Comparison of ENCODE assay signal across 8 cellular contexts in genomic region chr19:18419699-18420460, GRCh38. TPM values are rescaled to one million over a fixed set of nuclear protein-coding genes. Genes with fewer than 3 reads are reported as not detected.
A peak's percentile ranks its signal among the peaks of the same experiment; 100 is the strongest.
DNase-seq lines count a peak whose midpoint lies in the region; ATAC-seq and TF ChIP-seq lines count a peak whose summit lies in the region.

No MANE protein-coding gene starts in this region.

- DNase-seq in NCI-H748 (lab: John Stamatoyannopoulos, UW; ENCODE audit: unreplicated experiment) = peak; percentile 55
- DNase-seq in NCI-H748 treated with DMSO at 0.1 percent for 48 hours (lab: John Stamatoyannopoulos, UW) = no peak
- DNase-seq in MG63 = peak; percentile 64
- peak; percentile 49 for DNase-seq in activated naive CD4-positive, alpha-beta T cell treated with anti-CD3 and anti-CD28 coated beads for 36 hours
- peak; percentile 78 for DNase-seq in hepatocyte (ENCODE audit: low spot score)
- DNase-seq in smooth muscle cell (lab: John Stamatoyannopoulos, UW; ENCODE audit: unreplicated experiment) = no peak
- DNase-seq in medulla oblongata (ENCODE audit: extremely low spot score) = no peak

- peak overlapping the region; percentile 53 for H3K9ac ChIP-seq in smooth muscle cell (ENCODE audit: low read depth)

- H3K27ac ChIP-seq in hepatocyte = peak overlapping the region; percentile 99
- H3K27ac ChIP-seq in smooth muscle cell (ENCODE audit: low read depth) = no peak overlapping the region

- H3K27ac Mint-ChIP-seq in activated naive CD4-positive, alpha-beta T cell treated with anti-CD3 and anti-CD28 coated beads for 36 hours = peak overlapping the region; percentile 56

- peaks cover 56% of the 10 kb centered on the region for H3K4me1 ChIP-seq in hepatocyte (ENCODE audit: insufficient read depth)
- peaks cover 25% of the 10 kb centered on the region for H3K4me1 ChIP-seq in smooth muscle cell (ENCODE audit: low read depth)

- H3K4me2 ChIP-seq in hepatocyte (peak overlapping the region; percentile 91), smooth muscle cell (peak overlapping the region; percentile 82)

- CTCF ChIA-PET in activated naive CD4-positive, alpha-beta T cell treated with anti-CD3 and anti-CD28 coated beads for 36 hours (lab: Charles Lee) = interaction anchor here (0.7 to 2.8 kb wide), 6 partner anchors 9 to 152 kb away, joined by 3 to 16 read pairs (median 4); partner anchors contain the start of gene UBA52

- H2AFZ ChIP-seq in hepatocyte = no peak overlapping the region
- H2AFZ ChIP-seq in smooth muscle cell (ENCODE audit: low read depth) = no peak overlapping the region

- H3K36me3 ChIP-seq in MG63 (peaks cover 32% of the 10 kb centered on the region), hepatocyte (replicated peaks; ENCODE audit: insufficient read depth, low read depth) (no peaks in the 10 kb centered on the region), smooth muscle cell (ENCODE audit: low read depth) (no peaks in the 10 kb centered on the region)

- H3K27me3 Mint-ChIP-seq in activated naive CD4-positive, alpha-beta T cell treated with anti-CD3 and anti-CD28 coated beads for 36 hours (ENCODE audit: low read depth) = peaks cover 27% of the 10 kb centered on the region

- intact Hi-C loops in activated naive CD4-positive, alpha-beta T cell treated with anti-CD3 and anti-CD28 coated beads for 36 hours (cut with micrococcal nuclease) = loop anchor here (2.0 to 5.0 kb wide), 2 partner anchors 128 to 141 kb away; no protein-coding TSS in a partner anchor

- H3K27me3 ChIP-seq in MG63 (no peaks in the 10 kb centered on the region), hepatocyte (no peaks in the 10 kb centered on the region), smooth muscle cell (ENCODE audit: low read depth) (no peaks in the 10 kb centered on the region)

- H3F3A ChIP-seq in smooth muscle cell (ENCODE audit: low read depth) = peaks cover 7% of the 10 kb centered on the region

- H3K9me2 ChIP-seq in hepatocyte (replicated peaks; ENCODE audit: insufficient read depth) = no peaks in the 10 kb centered on the region

- peaks cover 56% of the 10 kb centered on the region for H3K79me2 ChIP-seq in hepatocyte
- peaks cover 36% of the 10 kb centered on the region for H3K79me2 ChIP-seq in smooth muscle cell (ENCODE audit: low read depth)

- TF ChIP-seq CTCF in hepatocyte (IDR thresholded peaks at IDR 0.05; ENCODE audit: poor library complexity) (no peak), smooth muscle cell (IDR thresholded peaks at IDR 0.05; ENCODE audit: borderline replicate concordance, insufficient read depth, poor library complexity, severe bottlenecking) (no peak)

- H3K9me3 ChIP-seq in MG63 (no peaks in the 10 kb centered on the region), hepatocyte (ENCODE audit: low read depth) (no peaks in the 10 kb centered on the region), smooth muscle cell (replicated peaks; ENCODE audit: low read depth) (no peaks in the 10 kb centered on the region)

- WGBS in hepatocyte (ENCODE audit: low lambda C conversion rate, missing lambda C conversion rate) = 4% methylated on average over 49 of the region's 97 CpGs
- 8% methylated on average over 34 of the region's 97 CpGs for WGBS in smooth muscle cell (ENCODE audit: low lambda C conversion rate)

- ATAC-seq in GM18519 (IDR thresholded peaks at IDR 0.05; ENCODE audit: low FRiP score, unreplicated experiment) = no peak

- H4K20me1 ChIP-seq in hepatocyte (ENCODE audit: insufficient read depth, poor library complexity, severe bottlenecking) (peaks cover 33% of the 10 kb centered on the region), smooth muscle cell (ENCODE audit: low read depth) (peaks cover 49% of the 10 kb centered on the region)

- H3K4me3 Mint-ChIP-seq in activated naive CD4-positive, alpha-beta T cell treated with anti-CD3 and anti-CD28 coated beads for 36 hours = peak overlapping the region; percentile 82

- H3K4me1 Mint-ChIP-seq in activated naive CD4-positive, alpha-beta T cell treated with anti-CD3 and anti-CD28 coated beads for 36 hours (ENCODE audit: low read depth) = peaks cover 69% of the 10 kb centered on the region

- H3K4me3 ChIP-seq in MG63 (peak overlapping the region; percentile 77), hepatocyte (peak overlapping the region; percentile 42), smooth muscle cell (peak overlapping the region; percentile 52)

- H3K36me3 Mint-ChIP-seq in activated naive CD4-positive, alpha-beta T cell treated with anti-CD3 and anti-CD28 coated beads for 36 hours (ENCODE audit: low read depth) = peaks cover 2% of the 10 kb centered on the region

- no peaks in the 10 kb centered on the region for H3K9me3 Mint-ChIP-seq in activated naive CD4-positive, alpha-beta T cell treated with anti-CD3 and anti-CD28 coated beads for 36 hours

RNA-seq across cellular contexts. Expression of gene SSBP4, which starts 0.7 kb away (rescaled TPM):
- 187 and 203 TPM in 2 replicates for total RNA-seq in MG63 (2014; rRNA removed; shearing (Covaris generic); ENCODE audit: low replicate concordance)
- 10 to 100 TPM; 62.6 to 71.4 TPM for total RNA-seq in activated naive CD4-positive, alpha-beta T cell treated with anti-CD3 and anti-CD28 coated beads for 36 hours
- total RNA-seq in hepatocyte = 55.8 and 72.6 TPM in 2 replicates
- polyA plus RNA-seq in hepatocyte = 156 and 169 TPM in 2 replicates
- 36.0 and 44.1 TPM in 2 replicates for total RNA-seq in smooth muscle cell
- polyA plus RNA-seq in smooth muscle cell = 124 and 133 TPM in 2 replicates

RNA-seq across cellular contexts. Expression of gene ISYNA1, which starts 18.1 kb away (rescaled TPM):
- total RNA-seq in MG63 (2014; rRNA removed; shearing (Covaris generic); ENCODE audit: low replicate concordance) = 0.40 and 4.4 TPM in 2 replicates
- total RNA-seq in activated naive CD4-positive, alpha-beta T cell treated with anti-CD3 and anti-CD28 coated beads for 36 hours = 10 to 100 TPM; 12.3 to 14.3 TPM
- total RNA-seq in hepatocyte (51.5 and 54.9 TPM in 2 replicates), smooth muscle cell (16.4 and 60.1 TPM in 2 replicates)
- polyA plus RNA-seq in hepatocyte (144 and 188 TPM in 2 replicates), smooth muscle cell (56.9 and 89.5 TPM in 2 replicates)

RNA-seq across cellular contexts. Expression of gene LRRC25, which starts 22.5 kb away (rescaled TPM):
- total RNA-seq in MG63 (2014; rRNA removed; shearing (Covaris generic); ENCODE audit: low replicate concordance) = not detected in 2 replicates
- not detected for total RNA-seq in activated naive CD4-positive, alpha-beta T cell treated with anti-CD3 and anti-CD28 coated beads for 36 hours
- total RNA-seq in hepatocyte = 0.16 TPM in 1 of 2 replicates, not detected in the other
- polyA plus RNA-seq in hepatocyte = 0.36 and 1.5 TPM in 2 replicates
- 0.67 TPM in 1 of 2 replicates, not detected in the other for total RNA-seq in smooth muscle cell
- polyA plus RNA-seq in smooth muscle cell = 0.34 TPM in 1 of 2 replicates, not detected in the other

RNA-seq across cellular contexts. Expression of gene GDF15, which starts 33.9 kb away (rescaled TPM):
- 2.3 and 13.1 TPM in 2 replicates for total RNA-seq in MG63 (2014; rRNA removed; shearing (Covaris generic); ENCODE audit: low replicate concordance)
- total RNA-seq in activated naive CD4-positive, alpha-beta T cell treated with anti-CD3 and anti-CD28 coated beads for 36 hours = under 1 TPM in 1 of 2 experiments, not detected in 1; 0.20 TPM
- 106 and 123 TPM in 2 replicates for total RNA-seq in hepatocyte
- 175 and 185 TPM in 2 replicates for polyA plus RNA-seq in hepatocyte
- 18.8 and 30.9 TPM in 2 replicates for total RNA-seq in smooth muscle cell
- polyA plus RNA-seq in smooth muscle cell = 40.4 and 42.8 TPM in 2 replicates

Comparison
In these comparisons a context has a peak if more than half of its experiments do, and no peak if none do; other contexts are left out.
1. DNase-seq: peak in NCI-H748 (single experiment), MG63 (single experiment), activated naive CD4-positive, alpha-beta T cell treated with anti-CD3 and anti-CD28 coated beads for 36 hours (single experiment) and hepatocyte (single experiment); none in NCI-H748 treated with DMSO at 0.1 percent for 48 hours (single experiment), smooth muscle cell (single experiment) and medulla oblongata (single experiment).
2. Peak in every context shown above with its lines, with median percentiles within 50 percentile points of each other: H3K4me3 ChIP-seq.